ENCODE assay signal across 7 cellular contexts in genomic region chr20:32285621-32286334, GRCh38.
DNase-seq lines count a peak whose midpoint lies in the region; ATAC-seq lines count a peak whose summit lies in the region.

No MANE protein-coding gene starts in this region.

- DNase-seq in T-helper 22 cell (ENCODE audit: low read depth): peak; percentile 19
- DNase-seq in fibroblast of peridontal ligament (ENCODE audit: extremely low read depth): peak; percentile 20
- peak in 2 of 3 donors; percentile 19 to 46 for DNase-seq in stimulated activated CD4-positive, alpha-beta T cell treated with anti-CD3 and anti-CD28 coated beads, TNF-alpha, amount 100 ng/mL, for 48 hours (ENCODE audit: low read depth in 3 of 3)
- DNase-seq in DMS79 treated with DMSO at 0.1 percent for 48 hours (lab: John Stamatoyannopoulos, UW): no peak
- no peak for DNase-seq in D341Med (ENCODE audit: low spot score)

- ATAC-seq in GM18867 (IDR thresholded peaks at IDR 0.05; ENCODE audit: unreplicated experiment) (peak; percentile 70), HG02885 (IDR thresholded peaks at IDR 0.05; ENCODE audit: poor library complexity, unreplicated experiment) (peak; percentile 75)

Comparison
In these comparisons a context has a peak if more than half of its experiments do, and no peak if none do; other contexts are left out.
1. DNase-seq: peak in T-helper 22 cell (single experiment), fibroblast of peridontal ligament (single experiment) and stimulated activated CD4-positive, alpha-beta T cell treated with anti-CD3 and anti-CD28 coated beads, TNF-alpha, amount 100 ng/mL, for 48 hours (2 of 3); none in DMS79 treated with DMSO at 0.1 percent for 48 hours (single experiment) and D341Med (single experiment).